ENCODE assay signal across 7 cellular contexts in the genomic region with DNA sequence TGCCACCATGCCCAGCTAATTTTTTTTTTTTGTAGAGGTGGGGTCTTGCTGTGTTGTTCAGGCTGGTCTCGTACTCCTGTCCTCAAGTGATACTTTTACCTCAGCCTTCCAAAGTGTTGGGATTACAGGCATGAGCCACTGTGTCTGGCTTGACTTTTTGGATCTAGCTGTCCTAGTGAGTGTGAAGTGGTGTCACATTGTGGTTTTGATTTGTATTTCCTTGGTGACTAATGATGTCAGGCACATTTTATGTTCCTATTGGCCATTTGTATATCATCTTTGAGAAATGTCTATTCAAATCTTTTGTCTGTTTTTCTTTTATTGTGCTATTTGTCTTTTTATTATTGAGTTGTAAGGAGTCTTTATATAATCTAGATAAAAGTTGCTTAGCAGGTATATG. TPM values are rescaled to one million over a fixed set of nuclear protein-coding genes. Genes with fewer than 3 reads are reported as not detected.
A peak's percentile ranks its signal among the peaks of the same experiment; 100 is the strongest.
DNase-seq lines count a peak whose midpoint lies in the region; ATAC-seq, FAIRE-seq and TF ChIP-seq lines count a peak whose summit lies in the region.

No MANE protein-coding gene starts in this region.

- peak; percentile 79 for FAIRE-seq in GM12891 (lab: Jason Lieb, UNC)

- TF ChIP-seq CTCF in omental fat pad (IDR thresholded peaks at IDR 0.05): no peak

- peak; percentile 56 for ATAC-seq in HG03439 (IDR thresholded peaks at IDR 0.05; ENCODE audit: unreplicated experiment)
- ATAC-seq in omental fat pad (ENCODE audit: low FRiP score): peak; percentile 37
- no peak for ATAC-seq in HG03457 (IDR thresholded peaks at IDR 0.05; ENCODE audit: unreplicated experiment)
- ATAC-seq in HG02763 (IDR thresholded peaks at IDR 0.05; ENCODE audit: unreplicated experiment): no peak
- no peak for ATAC-seq in GM18511 (IDR thresholded peaks at IDR 0.05; ENCODE audit: unreplicated experiment)

- TF ChIP-seq POLR2A in GM12891 (IDR thresholded peaks at IDR 0.05; ENCODE audit: low read depth, low read length): no peak

- no peak for DNase-seq in GM12891 (ENCODE audit: insufficient read length, low spot score)
- peak; percentile 4 for DNase-seq in cerebellar cortex (ENCODE audit: low spot score)
- no peak for DNase-seq in omental fat pad (ENCODE audit: low spot score)

TF ChIP-seq in GM12891, 5 proteins besides CTCF, POLR2A, EP300 and RAD21:
- no peak for TF ChIP-seq TAF1 (IDR thresholded peaks at IDR 0.05; ENCODE audit: low read depth, low read length)
- TF ChIP-seq POU2F2 (IDR thresholded peaks at IDR 0.05; ENCODE audit: low read depth, low read length): no peak
- TF ChIP-seq SPI1 (IDR thresholded peaks at IDR 0.05; ENCODE audit: low read depth, low read length): no peak
- no peak for TF ChIP-seq POLR2AphosphoS5 (IDR thresholded peaks at IDR 0.05; ENCODE audit: low read depth, low read length)
- no peak for TF ChIP-seq PAX5 (IDR thresholded peaks at IDR 0.05; ENCODE audit: insufficient read depth, low read length, severe bottlenecking)

RNA-seq across cellular contexts. Expression of gene MCCC2, which starts 53.5 kb away (rescaled TPM):
- polyA plus RNA-seq in GM12891 (2012; ENCODE audit: low read depth, missing spikeins): 49.1 TPM
- total RNA-seq in omental fat pad: 10 to 100 TPM; 32.8 to 73.5 (median 37.4) TPM

Comparison
In these comparisons a context has a peak if more than half of its experiments do, and no peak if none do; other contexts are left out.
1. ATAC-seq: peak in HG03439 (single experiment) and omental fat pad (single experiment); none in HG03457 (single experiment), HG02763 (single experiment) and GM18511 (single experiment).